Comparison of ENCODE assay signal across 8 cellular contexts in the genomic region with DNA sequence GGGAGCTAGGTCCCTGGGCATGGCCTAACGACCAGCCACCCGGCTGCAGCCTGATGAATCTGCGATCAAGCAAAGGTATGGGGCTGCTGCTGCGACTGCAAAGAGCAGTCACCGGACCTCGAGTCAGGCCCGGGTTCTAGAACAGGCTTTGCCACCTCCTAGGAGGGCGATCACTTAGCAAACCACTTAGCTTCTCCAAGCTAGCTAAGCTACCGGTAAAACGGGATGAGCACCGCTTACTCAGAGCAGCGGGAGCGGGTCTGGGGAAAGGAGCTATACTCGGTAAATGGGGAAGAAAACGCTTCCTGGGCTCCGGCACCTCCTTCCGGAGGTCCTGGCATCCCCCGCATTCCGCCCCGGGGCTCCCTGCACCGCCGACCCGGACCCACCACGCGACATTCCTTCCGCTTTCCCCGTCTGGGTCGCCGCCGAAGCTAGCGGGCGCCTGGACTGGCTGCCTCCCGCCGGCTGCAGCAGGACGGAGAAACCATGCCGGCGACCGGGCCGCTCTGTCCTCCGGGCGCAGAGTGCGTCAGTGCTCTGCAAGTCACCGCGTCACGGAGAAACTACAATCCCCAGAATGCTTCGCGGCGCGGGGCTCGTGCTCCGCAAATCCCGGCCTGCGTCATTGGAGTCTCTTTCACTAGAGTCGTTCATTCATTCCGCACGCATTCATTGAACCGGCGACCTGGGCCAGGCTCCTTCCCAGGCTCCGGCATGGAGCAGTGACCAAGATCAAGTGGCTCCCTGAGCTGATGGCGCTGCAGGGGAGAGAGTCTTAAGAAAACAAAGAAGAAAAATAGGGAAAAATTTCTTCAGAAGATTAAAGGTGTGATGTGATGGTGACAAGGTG. TPM values are rescaled to one million over a fixed set of nuclear protein-coding genes. Genes with fewer than 3 reads are reported as not detected.
DNase-seq lines count a peak whose midpoint lies in the region; ATAC-seq and TF ChIP-seq lines count a peak whose summit lies in the region.

A gene (minus strand): TSS at position 531 of the 853 bp plus-strand sequence. CDS start 3,779 bp downstream, outside the sequence.

- peak; percentile 85 for ATAC-seq in GM19397 (IDR thresholded peaks at IDR 0.05; ENCODE audit: unreplicated experiment)
- peak; percentile 67 for ATAC-seq in HG03565 (IDR thresholded peaks at IDR 0.05; ENCODE audit: unreplicated experiment)
- peak; percentile 98 for ATAC-seq in left lung

- TF ChIP-seq CTCF in C4-2B (conservative IDR thresholded peaks at IDR 0.05) = no peak
- no peak for TF ChIP-seq CTCF in left lung (IDR thresholded peaks at IDR 0.05)

- peaks cover 0 to 15% of the 10 kb centered on the region in 2 donors for H3K36me3 ChIP-seq in left lung

- H3K27me3 ChIP-seq in left lung = no peaks in the 10 kb centered on the region

- no peaks in the 10 kb centered on the region for H3K27me3 Mint-ChIP-seq in dendritic cell treated with granulocyte-macrophage colony-stimulating factor and Interleukin-4, amounts not matched to agents 40 ng/mL and 50 ng/mL, for 4 days

- DNase-seq in NCI-H774 (lab: John Stamatoyannopoulos, UW) (peak; percentile 99), left lung (peak; percentile 95 to 97)
- peak; percentile 79 to 90 for DNase-seq in activated CD4-positive, alpha-beta T cell treated with anti-CD3 and anti-CD28 coated beads, Interleukin-2, amount 50 U/mL, for 24 hours (ENCODE audit: low read depth in 1 of 2, low spot score in 1 of 2)
- DNase-seq in stimulated activated CD4-positive, alpha-beta T cell treated with anti-CD3 and anti-CD28 coated beads, Interleukin-2, amount 100 ng/mL, for 48 hours = peak; percentile 87 to 89

- peaks cover 49% of the 10 kb centered on the region for H3K4me1 Mint-ChIP-seq in dendritic cell treated with granulocyte-macrophage colony-stimulating factor and Interleukin-4, amounts not matched to agents 40 ng/mL and 50 ng/mL, for 4 days (ENCODE audit: low read depth)

- H3K9me3 Mint-ChIP-seq in dendritic cell treated with granulocyte-macrophage colony-stimulating factor and Interleukin-4, amounts not matched to agents 40 ng/mL and 50 ng/mL, for 4 days = no peaks in the 10 kb centered on the region

- H3K4me1 ChIP-seq in left lung = peaks cover 4 to 45% of the 10 kb centered on the region in 2 donors

- intact Hi-C loops in dendritic cell treated with granulocyte-macrophage colony-stimulating factor and Interleukin-4, amounts not matched to agents 40 ng/mL and 50 ng/mL, for 4 days (cut with micrococcal nuclease) = loop anchor here (1.0 kb wide), 1 partner anchor 11 kb away; no protein-coding TSS in a partner anchor
- intact Hi-C loops in left lung (cut with DNase I) = no loop called here

- H3K27ac ChIP-seq in C4-2B = peak within 1 kb of the TSS; percentile 78
- peak within 1 kb of the TSS; percentile 92 to 96 for H3K27ac ChIP-seq in left lung

- no peaks in the 10 kb centered on the region for H3K9me3 ChIP-seq in left lung

- H3K27ac Mint-ChIP-seq in dendritic cell treated with granulocyte-macrophage colony-stimulating factor and Interleukin-4, amounts not matched to agents 40 ng/mL and 50 ng/mL, for 4 days = peak within 1 kb of the TSS; percentile 95

- H3K4me3 Mint-ChIP-seq in dendritic cell treated with granulocyte-macrophage colony-stimulating factor and Interleukin-4, amounts not matched to agents 40 ng/mL and 50 ng/mL, for 4 days = peak within 1 kb of the TSS; percentile 93

- peaks cover 36% of the 10 kb centered on the region for H3K36me3 Mint-ChIP-seq in dendritic cell treated with granulocyte-macrophage colony-stimulating factor and Interleukin-4, amounts not matched to agents 40 ng/mL and 50 ng/mL, for 4 days (ENCODE audit: low read depth)

- H3K4me3 ChIP-seq in left lung = peak within 1 kb of the TSS; percentile 81 to 93

RNA-seq across cellular contexts. Expression of the gene that starts here (rescaled TPM):
- 10 to 100 TPM; 33.5 to 41.4 TPM for total RNA-seq in left lung

Comparison
In these comparisons a context has a peak if more than half of its experiments do, and no peak if none do; other contexts are left out.
1. Peak in every context shown above with its lines: DNase-seq, ATAC-seq, H3K4me3 ChIP-seq and H3K27ac ChIP-seq.